Comparison of ENCODE assay signal across 2 cellular contexts in the genomic region with DNA sequence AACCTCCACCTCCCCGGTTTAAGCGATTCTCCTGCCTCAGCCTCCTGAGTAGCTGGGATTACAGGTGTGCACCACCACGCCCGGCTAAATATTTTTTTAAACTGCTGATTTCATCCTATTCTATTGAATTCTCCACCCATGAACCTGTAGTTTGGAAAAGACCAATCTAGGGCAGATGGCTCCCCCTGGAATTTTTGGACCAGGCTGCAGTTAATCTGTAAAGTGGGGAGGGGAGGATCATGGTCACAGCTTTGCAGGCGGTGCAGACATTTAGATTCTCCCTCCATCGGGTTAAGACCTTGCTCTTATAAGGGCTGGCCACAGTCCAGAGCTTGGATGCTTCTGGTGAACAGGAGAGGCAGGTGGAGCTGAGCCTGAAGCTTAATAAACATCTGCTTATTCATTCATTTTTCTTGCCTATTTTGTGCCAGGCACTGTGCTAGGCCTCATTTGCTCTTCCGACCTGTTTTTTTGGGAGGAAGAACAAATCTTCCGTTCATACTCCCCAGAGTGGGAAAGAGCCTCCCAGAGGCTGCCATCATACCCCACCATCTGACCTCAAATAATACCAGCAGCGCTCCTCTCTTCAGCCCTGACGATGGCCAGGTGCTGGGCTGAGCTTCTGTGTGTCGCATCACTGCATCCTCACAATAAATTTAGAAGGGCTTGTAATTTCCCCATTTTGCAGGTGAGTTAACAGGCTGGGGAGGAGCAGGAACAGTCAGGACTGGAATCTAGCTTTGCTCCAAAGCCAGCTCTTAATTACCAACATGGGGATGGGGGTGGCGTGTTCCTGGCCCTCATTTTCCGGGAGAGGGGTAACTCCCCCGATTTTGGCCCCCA.
TF ChIP-seq lines count a peak whose summit lies in the region.

No MANE protein-coding gene starts in this region.

TF ChIP-seq in HCT116, 20 proteins besides CTCF, POLR2A, EP300 and RAD21:
- TF ChIP-seq EZH2phosphoT487 (IDR thresholded peaks at IDR 0.05; ENCODE audit: borderline replicate concordance) (no peak), SIN3A (IDR thresholded peaks at IDR 0.05; ENCODE audit: low read depth) (no peak), YY1 (IDR thresholded peaks at IDR 0.05; ENCODE audit: extremely low read depth, insufficient replicate concordance, low read depth, low read length) (no peak), FOSL1 (IDR thresholded peaks at IDR 0.05; ENCODE audit: low read depth) (no peak), CBX3 (IDR thresholded peaks at IDR 0.05; ENCODE audit: low read depth) (no peak), JUND (IDR thresholded peaks at IDR 0.05) (no peak), EZH2 (IDR thresholded peaks at IDR 0.05) (no peak), ZNF274 (IDR thresholded peaks at IDR 0.05; ENCODE audit: low read depth, low read length) (no peak), POLR2AphosphoS5 (IDR thresholded peaks at IDR 0.05; ENCODE audit: low read depth, low read length) (no peak), SP1 (IDR thresholded peaks at IDR 0.05; ENCODE audit: low read depth) (no peak), ELF1 (IDR thresholded peaks at IDR 0.05; ENCODE audit: borderline replicate concordance, low read depth) (no peak), EGR1 (IDR thresholded peaks at IDR 0.05; ENCODE audit: low read depth) (no peak), CEBPB (IDR thresholded peaks at IDR 0.05; ENCODE audit: low read depth) (no peak), TCF7L2 (IDR thresholded peaks at IDR 0.05; ENCODE audit: borderline replicate concordance, extremely low read depth, insufficient read depth, insufficient read length) (no peak), SRF (IDR thresholded peaks at IDR 0.05; ENCODE audit: low read depth) (no peak)
- TF ChIP-seq, protein P1, sequence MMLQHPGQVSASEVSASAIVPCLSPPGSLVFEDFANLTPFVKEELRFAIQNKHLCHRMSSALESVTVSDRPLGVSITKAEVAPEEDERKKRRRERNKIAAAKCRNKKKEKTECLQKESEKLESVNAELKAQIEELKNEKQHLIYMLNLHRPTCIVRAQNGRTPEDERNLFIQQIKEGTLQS (IDR thresholded peaks at IDR 0.05), result no peak
- TF ChIP-seq, protein P2, sequence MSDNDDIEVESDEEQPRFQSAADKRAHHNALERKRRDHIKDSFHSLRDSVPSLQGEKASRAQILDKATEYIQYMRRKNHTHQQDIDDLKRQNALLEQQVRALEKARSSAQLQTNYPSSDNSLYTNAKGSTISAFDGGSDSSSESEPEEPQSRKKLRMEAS (IDR thresholded peaks at IDR 0.05), result no peak
- TF ChIP-seq, protein P3, sequence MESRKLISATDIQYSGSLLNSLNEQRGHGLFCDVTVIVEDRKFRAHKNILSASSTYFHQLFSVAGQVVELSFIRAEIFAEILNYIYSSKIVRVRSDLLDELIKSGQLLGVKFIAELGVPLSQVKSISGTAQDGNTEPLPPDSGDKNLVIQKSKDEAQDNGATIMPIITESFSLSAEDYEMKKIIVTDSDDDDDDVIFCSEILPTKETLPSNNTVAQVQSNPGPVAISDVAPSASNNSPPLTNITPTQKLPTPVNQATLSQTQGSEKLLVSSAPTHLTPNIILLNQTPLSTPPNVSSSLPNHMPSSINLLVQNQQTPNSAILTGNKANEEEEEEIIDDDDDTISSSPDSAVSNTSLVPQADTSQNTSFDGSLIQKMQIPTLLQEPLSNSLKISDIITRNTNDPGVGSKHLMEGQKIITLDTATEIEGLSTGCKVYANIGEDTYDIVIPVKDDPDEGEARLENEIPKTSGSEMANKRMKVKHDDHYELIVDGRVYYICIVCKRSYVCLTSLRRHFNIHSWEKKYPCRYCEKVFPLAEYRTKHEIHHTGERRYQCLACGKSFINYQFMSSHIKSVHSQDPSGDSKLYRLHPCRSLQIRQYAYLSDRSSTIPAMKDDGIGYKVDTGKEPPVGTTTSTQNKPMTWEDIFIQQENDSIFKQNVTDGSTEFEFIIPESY (IDR thresholded peaks at IDR 0.05; ENCODE audit: extremely low read depth, insufficient replicate concordance, low read length), result no peak

TF ChIP-seq in GM12878, 131 proteins besides CTCF, POLR2A, EP300 and RAD21:
- TF ChIP-seq RAD51 (IDR thresholded peaks at IDR 0.05) (no peak), BHLHE40 (IDR thresholded peaks at IDR 0.05; ENCODE audit: borderline replicate concordance in 1 of 2, low read depth in 2 of 2, low read length in 1 of 2) (no peak), CREB1 (IDR thresholded peaks at IDR 0.05; ENCODE audit: low read depth) (peak; percentile 37; the same call in 1 of the 2 replicates), HCFC1 (IDR thresholded peaks at IDR 0.05; ENCODE audit: low read length) (no peak), NFYA (IDR thresholded peaks at IDR 0.05; ENCODE audit: borderline replicate concordance, low read depth, low read length) (no peak), CBX5 (IDR thresholded peaks at IDR 0.05; ENCODE audit: low read depth) (no peak)
- TF ChIP-seq, protein P4, sequence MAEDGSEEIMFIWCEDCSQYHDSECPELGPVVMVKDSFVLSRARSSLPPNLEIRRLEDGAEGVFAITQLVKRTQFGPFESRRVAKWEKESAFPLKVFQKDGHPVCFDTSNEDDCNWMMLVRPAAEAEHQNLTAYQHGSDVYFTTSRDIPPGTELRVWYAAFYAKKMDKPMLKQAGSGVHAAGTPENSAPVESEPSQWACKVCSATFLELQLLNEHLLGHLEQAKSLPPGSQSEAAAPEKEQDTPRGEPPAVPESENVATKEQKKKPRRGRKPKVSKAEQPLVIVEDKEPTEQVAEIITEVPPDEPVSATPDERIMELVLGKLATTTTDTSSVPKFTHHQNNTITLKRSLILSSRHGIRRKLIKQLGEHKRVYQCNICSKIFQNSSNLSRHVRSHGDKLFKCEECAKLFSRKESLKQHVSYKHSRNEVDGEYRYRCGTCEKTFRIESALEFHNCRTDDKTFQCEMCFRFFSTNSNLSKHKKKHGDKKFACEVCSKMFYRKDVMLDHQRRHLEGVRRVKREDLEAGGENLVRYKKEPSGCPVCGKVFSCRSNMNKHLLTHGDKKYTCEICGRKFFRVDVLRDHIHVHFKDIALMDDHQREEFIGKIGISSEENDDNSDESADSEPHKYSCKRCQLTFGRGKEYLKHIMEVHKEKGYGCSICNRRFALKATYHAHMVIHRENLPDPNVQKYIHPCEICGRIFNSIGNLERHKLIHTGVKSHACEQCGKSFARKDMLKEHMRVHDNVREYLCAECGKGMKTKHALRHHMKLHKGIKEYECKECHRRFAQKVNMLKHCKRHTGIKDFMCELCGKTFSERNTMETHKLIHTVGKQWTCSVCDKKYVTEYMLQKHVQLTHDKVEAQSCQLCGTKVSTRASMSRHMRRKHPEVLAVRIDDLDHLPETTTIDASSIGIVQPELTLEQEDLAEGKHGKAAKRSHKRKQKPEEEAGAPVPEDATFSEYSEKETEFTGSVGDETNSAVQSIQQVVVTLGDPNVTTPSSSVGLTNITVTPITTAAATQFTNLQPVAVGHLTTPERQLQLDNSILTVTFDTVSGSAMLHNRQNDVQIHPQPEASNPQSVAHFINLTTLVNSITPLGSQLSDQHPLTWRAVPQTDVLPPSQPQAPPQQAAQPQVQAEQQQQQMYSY (CRISPR knock-in tag; IDR thresholded peaks at IDR 0.05), result no peak
